Comparison of ENCODE assay signal across 25 cellular contexts in genomic region chr1:62266217-62266616, GRCh38. TPM values are rescaled to one million over a fixed set of nuclear protein-coding genes. Genes with fewer than 3 reads are reported as not detected.
DNase-seq lines count a peak whose midpoint lies in the region; ATAC-seq, FAIRE-seq and TF ChIP-seq lines count a peak whose summit lies in the region.
"Had no signal": no experiment of that assay in that cellular context is flagged by ENCODE, and none has a peak within 500 bp of the region (broad histone marks: within the 10 kb centered on the region; RNA-seq: fewer than 3 reads in every experiment).

No MANE protein-coding gene starts in this region.

- no peak overlapping the region for H4K8ac ChIP-seq in H1 (ENCODE audit: extremely low read depth, insufficient read depth, low read length)

- H3K4me3 Mint-ChIP-seq in naive thymus-derived CD4-positive, alpha-beta T cell = no peak overlapping the region
- no peak overlapping the region for H3K4me3 Mint-ChIP-seq in type B pancreatic cell
- H3K4me3 Mint-ChIP-seq: IgD-negative memory B cell had no signal

- H3K9me2 ChIP-seq in Karpas-422 (replicated peaks; ENCODE audit: insufficient read depth, low read length) = no peaks in the 10 kb centered on the region

- H2BK12ac ChIP-seq in H1 (ENCODE audit: low read depth, low read length) = peak overlapping the region; percentile 64

- peak overlapping the region; percentile 88 for H4K91ac ChIP-seq in H1 (replicated peaks; ENCODE audit: insufficient read length, low read length)

- no peak for FAIRE-seq in H1 (lab: Jason Lieb, UNC)
- FAIRE-seq: RCC 7860 had no signal

- H3K27me3 Mint-ChIP-seq in naive thymus-derived CD4-positive, alpha-beta T cell = peaks cover 4 to 13% (median 7%) of the 10 kb centered on the region in 5 donors
- H3K27me3 Mint-ChIP-seq in type B pancreatic cell = peaks cover 6% of the 10 kb centered on the region

- intact Hi-C loops in naive thymus-derived CD4-positive, alpha-beta T cell (cut with micrococcal nuclease) = no loop called here

- H3K79me1 ChIP-seq in H1 (ENCODE audit: low read depth, low read length) = no peaks in the 10 kb centered on the region

- no peak for TF ChIP-seq RAD21 in H1 (IDR thresholded peaks at IDR 0.05 in 1 of 2, conservative IDR thresholded peaks at IDR 0.05 in 1 of 2; ENCODE audit: low read depth in 2 of 2, low read length in 2 of 2)

- H4K20me1 ChIP-seq in Karpas-422 (ENCODE audit: insufficient read depth, low read depth, low read length) (no peaks in the 10 kb centered on the region), H1 (replicated peaks in 1 of 2; ENCODE audit: control insufficient read depth in 1 of 2, insufficient read depth in 2 of 2, low read length in 2 of 2) (peaks cover 0 to 3% of the 10 kb centered on the region in 2 experiments)

- H3K23ac ChIP-seq in H1 (ENCODE audit: insufficient read length) = no peak overlapping the region

- H2BK15ac ChIP-seq in H1 (ENCODE audit: low read length) = peak overlapping the region; percentile 97

- peak; percentile 24 for DNase-seq in Karpas-422
- DNase-seq in H1 (ENCODE audit: low read depth in 1 of 2, low spot score in 2 of 2) = no peak
- DNase-seq in naive thymus-derived CD4-positive, alpha-beta T cell = no peak
- DNase-seq in type B pancreatic cell (ENCODE audit: extremely low spot score, unreplicated experiment) = no peak
- no peak for DNase-seq in SKM-1 treated with dmso at 0.1 percent for 144 hours (lab: John Stamatoyannopoulos, UW; ENCODE audit: unreplicated experiment)
- DNase-seq in brain microvascular endothelial cell = no peak
- no peak for DNase-seq in NCI-H1694 (lab: John Stamatoyannopoulos, UW)
- DNase-seq in NCI-H2081 treated with DMSO at 0.1 percent for 48 hours (lab: John Stamatoyannopoulos, UW) = no peak
- DNase-seq: ACHN; C1 segment of cervical spinal cord; DMS79 treated with DMSO at 0.1 percent for 48 hours; H9; MM.1S; NCI-H1092 treated with DMSO at 0.1 percent for 48 hours; NCI-H146; NCI-H748 treated with DMSO at 0.1 percent for 48 hours; NK-92 treated with Interleukin-12 subunit alpha and Interleukin-12 subunit beta, amount 100 ng/mL, for 24 hours had no signal

- H3K4me2 ChIP-seq in Karpas-422 (ENCODE audit: low read depth, low read length, poor library complexity, severe bottlenecking) (no peak overlapping the region), H1 (ENCODE audit: insufficient read depth in 1 of 2, low read depth in 2 of 2, low read length in 2 of 2) (no peak overlapping the region)

- TF ChIP-seq CTCF in H1 (IDR thresholded peaks at IDR 0.05; ENCODE audit: control extremely low read depth in 1 of 3, insufficient read depth in 1 of 3, low read depth in 1 of 3, low read length in 3 of 3) (no peak), type B pancreatic cell (conservative IDR thresholded peaks at IDR 0.05) (no peak), brain microvascular endothelial cell (IDR thresholded peaks at IDR 0.05; ENCODE audit: low read depth, low read length, missing control alignments) (no peak)

- TF ChIP-seq POLR2A in H1 (IDR thresholded peaks at IDR 0.05; ENCODE audit: control extremely low read depth in 1 of 2, low read depth in 2 of 2, low read length in 2 of 2) = no peak

- no peak overlapping the region for H2AFZ ChIP-seq in Karpas-422 (ENCODE audit: low read length)
- no peak overlapping the region for H2AFZ ChIP-seq in H1 (ENCODE audit: low read length)

- 90% methylated on average over 3 of the region's 3 CpGs; no CpG with 5 or more reads in 1 of the 2 experiments for WGBS in H1 (ENCODE audit: extremely low coverage in 1 of 2, insufficient coverage in 1 of 2, insufficient read length in 1 of 2, insufficient replicate concordance in 2 of 2, low coverage in 1 of 2, low lambda C conversion rate in 2 of 2, missing lambda C conversion rate in 1 of 2), 2 experiments

- CTCF ChIA-PET in H1 (lab: Charles Lee; ENCODE audit: partially characterized antibody) = interaction anchor here (0.8 to 1.4 kb wide), 4 partner anchors 11 to 122 kb away, joined by 3 to 6 read pairs (median 4); no protein-coding TSS in a partner anchor
- CTCF ChIA-PET in naive thymus-derived CD4-positive, alpha-beta T cell (lab: Charles Lee) = interaction anchor here (0.6 kb wide), 1 partner anchor 91 kb away, joined by 3 read pairs; no protein-coding TSS in a partner anchor

- H2BK120ac ChIP-seq in H1 (replicated peaks; ENCODE audit: low read depth, low read length) = no peak overlapping the region

- H3K9me3 ChIP-seq in Karpas-422 (ENCODE audit: low read length) = no peaks in the 10 kb centered on the region
- H3K9me3 ChIP-seq in H1 (ENCODE audit: insufficient read depth in 2 of 2, low read depth in 1 of 2, low read length in 1 of 2) = no peaks in the 10 kb centered on the region
- no peaks in the 10 kb centered on the region for H3K9me3 ChIP-seq in naive thymus-derived CD4-positive, alpha-beta T cell (ENCODE audit: control insufficient read depth in 2 of 3, low read length in 3 of 3)

- no peak overlapping the region for H3K4me3 ChIP-seq in Karpas-422 (ENCODE audit: low read length)
- no peak overlapping the region for H3K4me3 ChIP-seq in H1 (ENCODE audit: extremely low read depth in 1 of 4, insufficient read depth in 2 of 4, low read depth in 3 of 4, low read length in 4 of 4)
- H3K4me3 ChIP-seq in naive thymus-derived CD4-positive, alpha-beta T cell (ENCODE audit: low read length) = no peak overlapping the region
- H3K4me3 ChIP-seq in brain microvascular endothelial cell (ENCODE audit: low read depth, low read length) = no peak overlapping the region

- no peaks in the 10 kb centered on the region for H3K36me3 ChIP-seq in Karpas-422 (ENCODE audit: insufficient read depth, low read length)
- H3K36me3 ChIP-seq in H1 (ENCODE audit: control insufficient read depth in 2 of 4, insufficient read depth in 4 of 4, low read length in 3 of 4) = no peaks in the 10 kb centered on the region; a peak in 1 of 8 replicates
- H3K36me3 ChIP-seq in naive thymus-derived CD4-positive, alpha-beta T cell (ENCODE audit: control insufficient read depth in 2 of 3, insufficient read depth in 3 of 3, low read length in 3 of 3) = no peaks in the 10 kb centered on the region
- H3K36me3 ChIP-seq in brain microvascular endothelial cell (replicated peaks) = no peaks in the 10 kb centered on the region

- peaks cover 4 to 17% (median 8%) of the 10 kb centered on the region in 7 donors for H3K4me1 Mint-ChIP-seq in naive thymus-derived CD4-positive, alpha-beta T cell
- H3K4me1 Mint-ChIP-seq in type B pancreatic cell (ENCODE audit: unreplicated experiment) = peaks cover 39% of the 10 kb centered on the region

- H3K9ac ChIP-seq in Karpas-422 (ENCODE audit: low read length) (no peak overlapping the region), H1 (replicated peaks in 1 of 4; ENCODE audit: extremely low read depth in 1 of 4, low read depth in 3 of 4, low read length in 3 of 4) (no peak overlapping the region)

- peaks cover 10% of the 10 kb centered on the region for H3K4me1 ChIP-seq in Karpas-422 (ENCODE audit: low read length)
- peaks cover 0 to 7% (median 2%) of the 10 kb centered on the region in 4 experiments; a peak in 6 of 7 replicates for H3K4me1 ChIP-seq in H1 (replicated peaks in 1 of 4; ENCODE audit: control insufficient read depth in 3 of 4, insufficient read depth in 4 of 4, low read length in 3 of 4)
- peaks cover 0 to 5% of the 10 kb centered on the region in 2 donors for H3K4me1 ChIP-seq in naive thymus-derived CD4-positive, alpha-beta T cell (ENCODE audit: control insufficient read depth in 2 of 2, insufficient read depth in 2 of 2, low read length in 2 of 2)

- H2BK5ac ChIP-seq in H1 (ENCODE audit: low read depth, low read length) = peak overlapping the region; percentile 72

- H3K27ac Mint-ChIP-seq in naive thymus-derived CD4-positive, alpha-beta T cell = no peak overlapping the region
- peak overlapping the region; percentile 65 for H3K27ac Mint-ChIP-seq in type B pancreatic cell
- H3K27ac Mint-ChIP-seq: IgD-negative memory B cell had no signal

- peak overlapping the region; percentile 83; the same call in 1 of the 2 replicates for H2BK20ac ChIP-seq in H1 (ENCODE audit: low read length)

- H3K14ac ChIP-seq in H1 (ENCODE audit: insufficient read length) = no peak overlapping the region

- H3K9me3 Mint-ChIP-seq in naive thymus-derived CD4-positive, alpha-beta T cell = peaks cover 0 to 9% (median 0%) of the 10 kb centered on the region in 11 donors
- no peaks in the 10 kb centered on the region for H3K9me3 Mint-ChIP-seq in type B pancreatic cell
- H3K9me3 Mint-ChIP-seq: H9 had no signal

- no peaks in the 10 kb centered on the region for H3K79me2 ChIP-seq in Karpas-422 (ENCODE audit: low read length)
- H3K79me2 ChIP-seq in H1 (ENCODE audit: control insufficient read depth in 1 of 2, insufficient read depth in 2 of 2, low read length in 2 of 2) = no peaks in the 10 kb centered on the region

- ATAC-seq in naive thymus-derived CD4-positive, alpha-beta T cell = peak; percentile 49
- ATAC-seq: Right ventricle myocardium inferior had no signal

- H3K27me3 ChIP-seq in Karpas-422 (ENCODE audit: low read length) (no peaks in the 10 kb centered on the region), H1 (replicated peaks in 1 of 4; ENCODE audit: control insufficient read depth in 3 of 4, extremely low read depth in 1 of 4, insufficient read depth in 3 of 4, low read length in 3 of 4) (no peaks in the 10 kb centered on the region), brain microvascular endothelial cell (replicated peaks) (no peaks in the 10 kb centered on the region)
- H3K27me3 ChIP-seq in naive thymus-derived CD4-positive, alpha-beta T cell (ENCODE audit: control insufficient read depth in 2 of 2, insufficient read depth in 2 of 2, low read length in 2 of 2) = no peaks in the 10 kb centered on the region

- in situ Hi-C loops in brain microvascular endothelial cell (cut with HindIII; ENCODE audit: low pct_ligation_motif_present, low sequenced_read_pairs) = no loop called here

- H3K36me3 Mint-ChIP-seq in naive thymus-derived CD4-positive, alpha-beta T cell = no peaks in the 10 kb centered on the region
- peaks cover 14% of the 10 kb centered on the region for H3K36me3 Mint-ChIP-seq in type B pancreatic cell

- H4K5ac ChIP-seq in H1 (ENCODE audit: insufficient read length, low read depth, low read length) = no peak overlapping the region

- POLR2A ChIA-PET in H1 (lab: Charles Lee; ENCODE audit: partially characterized antibody) = interaction anchor here (0.9 to 1.4 kb wide), 2 partner anchors 38 to 45 kb away, joined by 3 read pairs; no protein-coding TSS in a partner anchor
- POLR2A ChIA-PET in naive thymus-derived CD4-positive, alpha-beta T cell (lab: Charles Lee) = no interaction called here

- peak overlapping the region; percentile 6; the same call in 1 of the 2 replicates for H2AK5ac ChIP-seq in H1 (ENCODE audit: low read depth, low read length)

- no peak for TF ChIP-seq EP300 in H1 (IDR thresholded peaks at IDR 0.05; ENCODE audit: borderline replicate concordance in 1 of 2, low read depth in 2 of 2, low read length in 2 of 2)

- no peak overlapping the region for H3K18ac ChIP-seq in H1 (ENCODE audit: extremely low read depth, low read length)

- H3K56ac ChIP-seq in H1 (replicated peaks; ENCODE audit: insufficient read length, low read depth, low read length) = no peak overlapping the region

- peak overlapping the region; percentile 9 for H3K4ac ChIP-seq in H1 (replicated peaks; ENCODE audit: insufficient read length, low read depth, low read length)

- H3K23me2 ChIP-seq in H1 (ENCODE audit: low read depth, low read length) = no peaks in the 10 kb centered on the region

- H3K27ac ChIP-seq in Karpas-422 (ENCODE audit: low read length) (no peak overlapping the region), H1 (ENCODE audit: low read depth, low read length) (no peak overlapping the region), brain microvascular endothelial cell (no peak overlapping the region)
- no peak overlapping the region for H3K27ac ChIP-seq in naive thymus-derived CD4-positive, alpha-beta T cell (ENCODE audit: low read depth, low read length)
- H3K27ac ChIP-seq: HL-60 had no signal

RNA-seq across cellular contexts. Expression of gene KANK4, which starts 53.0 kb away (rescaled TPM):
- 0.11 and 0.60 TPM in 2 replicates for total RNA-seq in Karpas-422 (2014; rRNA removed; shearing (Covaris generic); ENCODE audit: low replicate concordance)
- total RNA-seq in H1 (2021; fragmentation: NEBNext Ultra II Directional; extraction: Animal tissue kit (Norgen Biotek cat#: 25700)) = 0.22 and 0.23 TPM in 2 replicates
- 0.26 and 0.28 TPM in 2 replicates for polyA plus RNA-seq in H1 (2011; rRNA removed)
- 0.34 TPM for polyA plus RNA-seq in H1 (2011; cell fraction: cytosol; rRNA removed)
- 0.31 TPM for polyA plus RNA-seq in H1 (2011; cell fraction: nucleus; rRNA removed)
- polyA plus RNA-seq in H1 (2012, experiment 1 of 2) = 0.25 to 0.51 TPM (median 0.26 TPM) in 4 replicates
- 0.20 TPM for polyA plus RNA-seq in H1 (2012, experiment 2 of 2)
- 0.22 TPM for polyA plus RNA-seq in H1 (2013, experiment 1 of 2)
- polyA plus RNA-seq in H1 (2013, experiment 2 of 2) = 0.11 TPM
- polyA minus RNA-seq in H1 (2011; rRNA and poly(A)+ RNA removed) = 0.69 and 0.95 TPM in 2 replicates
- 0.37 TPM for polyA minus RNA-seq in H1 (2011; cell fraction: cytosol; rRNA and poly(A)+ RNA removed)
- 0.40 TPM for polyA minus RNA-seq in H1 (2011; cell fraction: nucleus; rRNA and poly(A)+ RNA removed)
- total RNA-seq in naive thymus-derived CD4-positive, alpha-beta T cell = not detected
- not detected for polyA plus RNA-seq in naive thymus-derived CD4-positive, alpha-beta T cell
- 5.9 and 11.3 TPM in 2 replicates for total RNA-seq in type B pancreatic cell (ENCODE audit: low replicate concordance)
- total RNA-seq: G401, HT1080, OCI-LY7, SK-MEL-5 had no signal
- polyA plus RNA-seq: IgD-negative memory B cell had no signal
